37 cellular contexts compared by ENCODE assay signal in the genomic region with DNA sequence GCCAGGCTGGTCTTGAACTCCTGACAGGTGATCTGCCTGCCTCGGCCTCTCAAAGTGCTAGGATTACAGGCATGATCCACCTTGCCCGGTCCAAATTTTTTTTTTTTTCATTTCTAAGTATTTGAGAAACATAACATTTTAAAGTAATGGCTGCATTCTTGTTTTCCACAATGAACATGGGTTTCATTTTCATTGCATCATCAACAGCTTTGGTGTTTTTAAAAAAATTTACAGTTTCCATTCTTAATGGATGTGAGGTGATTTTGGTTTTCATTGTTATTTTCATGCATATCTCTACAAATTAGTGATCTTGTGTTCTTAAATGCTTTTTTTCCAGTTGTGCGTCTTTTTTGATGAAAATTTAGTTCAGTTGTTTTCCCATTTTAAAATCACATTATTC. TPM values are rescaled to one million over a fixed set of nuclear protein-coding genes. Genes with fewer than 3 reads are reported as not detected.
DNase-seq lines count a peak whose midpoint lies in the region; ATAC-seq, FAIRE-seq and TF ChIP-seq lines count a peak whose summit lies in the region.
"Had no signal": no experiment of that assay in that cellular context is flagged by ENCODE, and none has a peak within 500 bp of the region (broad histone marks: within the 10 kb centered on the region; RNA-seq: fewer than 3 reads in every experiment).

No MANE protein-coding gene starts in this region.

- peaks cover 81% of the 10 kb centered on the region for H3K36me3 Mint-ChIP-seq in endothelial cell (ENCODE audit: low read depth, unreplicated experiment)
- peaks cover 81% of the 10 kb centered on the region for H3K36me3 Mint-ChIP-seq in progenitor cell of endocrine pancreas (ENCODE audit: insufficient read depth)

- peaks cover 22% of the 10 kb centered on the region for H3K9me3 Mint-ChIP-seq in endothelial cell (ENCODE audit: unreplicated experiment)
- peaks cover 41% of the 10 kb centered on the region for H3K9me3 Mint-ChIP-seq in progenitor cell of endocrine pancreas (ENCODE audit: low read depth)

- peak overlapping the region; percentile 62 for H3K4me3 Mint-ChIP-seq in endothelial cell (ENCODE audit: unreplicated experiment)
- H3K4me3 Mint-ChIP-seq in progenitor cell of endocrine pancreas (ENCODE audit: low read depth), result no peak overlapping the region
- H3K4me3 Mint-ChIP-seq: B cell; CD14-positive monocyte; CD4-positive, alpha-beta memory T cell; CD4-positive, alpha-beta T cell; CD4-positive, CD25-positive, alpha-beta regulatory T cell; CD8-positive, alpha-beta memory T cell; CD8-positive, alpha-beta T cell had no signal

- H3K36me3 ChIP-seq in adipocyte (ENCODE audit: control insufficient read depth, insufficient read depth, low read length, severe bottlenecking) (peaks cover 86% of the 10 kb centered on the region), K562 (ENCODE audit: control insufficient read depth, insufficient read depth, low read length) (peaks cover 30% of the 10 kb centered on the region; the same call in 2 of the 3 replicates)

- no peaks in the 10 kb centered on the region for H3K27me3 ChIP-seq in adipocyte (replicated peaks; ENCODE audit: control insufficient read depth, insufficient read depth, low read length)
- H3K27me3 ChIP-seq in K562 (ENCODE audit: control insufficient read depth in 2 of 2, insufficient read depth in 2 of 2, low read length in 2 of 2), result no peaks in the 10 kb centered on the region
- H3K27me3 ChIP-seq: BE2C; BLaER1; BLaER1 treated with 17β-estradiol and CSF1 and Interleukin-3, amounts not matched to agents 10 nM and 100 nM had no signal

- CTCF ChIA-PET in K562 (lab: Yijun Ruan, JAX; ENCODE audit: low intra/inter-chr PET ratio), result no interaction called here

- H3K4me2 ChIP-seq in K562 (ENCODE audit: insufficient read depth, low read length), result no peak overlapping the region
- H3K4me2 ChIP-seq: A549; BLaER1; BLaER1 treated with 17β-estradiol and CSF1 and Interleukin-3, amounts not matched to agents 10 nM and 100 nM had no signal

- H3K9ac ChIP-seq in adipocyte (ENCODE audit: low read length) (no peak overlapping the region), K562 (ENCODE audit: insufficient read depth in 1 of 2, low read depth in 2 of 2, low read length in 2 of 2) (no peak overlapping the region)
- H3K9ac ChIP-seq: BLaER1; BLaER1 treated with 17β-estradiol and CSF1 and Interleukin-3, amounts not matched to agents 10 nM and 100 nM had no signal

- H3K79me2 ChIP-seq in K562 (ENCODE audit: control insufficient read depth, insufficient read depth, low read length), result no peaks in the 10 kb centered on the region

- peaks cover 94% of the 10 kb centered on the region for H3K9me3 ChIP-seq in adipocyte (ENCODE audit: control insufficient read depth, low read length)
- peaks cover 12% of the 10 kb centered on the region for H3K9me3 ChIP-seq in K562 (replicated peaks; ENCODE audit: control insufficient read depth, insufficient read depth, low read depth, low read length)
- H3K9me3 ChIP-seq: BE2C had no signal

- H2AFZ ChIP-seq in K562 (ENCODE audit: low read depth, low read length), result no peak overlapping the region

- no peaks in the 10 kb centered on the region for H3K9me1 ChIP-seq in K562 (ENCODE audit: control insufficient read depth, insufficient read depth, low read length)

- POLR2A ChIA-PET in K562 (lab: Yijun Ruan, JAX), result no interaction called here

- H3K4me1 Mint-ChIP-seq in endothelial cell (ENCODE audit: unreplicated experiment) (no peaks in the 10 kb centered on the region), progenitor cell of endocrine pancreas (ENCODE audit: low read depth) (no peaks in the 10 kb centered on the region)
- H3K4me1 Mint-ChIP-seq: B cell; CD14-positive monocyte; CD4-positive, alpha-beta memory T cell; CD4-positive, CD25-positive, alpha-beta regulatory T cell; CD8-positive, alpha-beta memory T cell had no signal

- no peak for TF ChIP-seq RAD21 in K562 (CRISPR knock-in tag; conservative IDR thresholded peaks at IDR 0.05 in 1 of 2, IDR thresholded peaks at IDR 0.05 in 1 of 2)

- no peak overlapping the region for H3K27ac Mint-ChIP-seq in endothelial cell (ENCODE audit: unreplicated experiment)
- peak overlapping the region; percentile 14 for H3K27ac Mint-ChIP-seq in progenitor cell of endocrine pancreas
- H3K27ac Mint-ChIP-seq: B cell; CD14-positive monocyte; CD4-positive, alpha-beta memory T cell; CD4-positive, alpha-beta T cell; CD4-positive, CD25-positive, alpha-beta regulatory T cell; CD8-positive, alpha-beta memory T cell; CD8-positive, alpha-beta T cell had no signal

- intact Hi-C loops in K562 (cut with micrococcal nuclease), result no loop called here
- intact Hi-C loops in head of caudate nucleus (cut with DNase I), result no loop called here

- no peak for TF ChIP-seq POLR2A in K562 (conservative IDR thresholded peaks at IDR 0.05)

- no peak for TF ChIP-seq EP300 in K562 (IDR thresholded peaks at IDR 0.05; ENCODE audit: low read length)

- H4K20me1 ChIP-seq in K562 (replicated peaks; ENCODE audit: control insufficient read depth, insufficient read depth, low read length), result no peaks in the 10 kb centered on the region
- H4K20me1 ChIP-seq: BLaER1; BLaER1 treated with 17β-estradiol and CSF1 and Interleukin-3, amounts not matched to agents 10 nM and 100 nM had no signal

- ATAC-seq in K562, result no peak
- ATAC-seq: A549; CD8-positive, alpha-beta T cell had no signal

- DNase-seq in adipocyte (ENCODE audit: low read depth) (no peak), K562 (ENCODE audit: extremely low read depth in 1 of 4, low spot score in 3 of 4) (no peak), endothelial cell (ENCODE audit: low spot score) (no peak), progenitor cell of endocrine pancreas (ENCODE audit: low spot score, unreplicated experiment) (no peak), NCI-H446 treated with DMSO at 0.1 percent for 48 hours (lab: John Stamatoyannopoulos, UW) (no peak), head of caudate nucleus (no peak)
- DNase-seq in effector CD4-positive, alpha-beta T cell, result no peak
- DNase-seq in stimulated activated CD8-positive, alpha-beta memory T cell treated with anti-CD3 and anti-CD28 coated beads, Interleukin-4, amount 100 ng/mL, for 48 hours, result no peak
- DNase-seq: 8988T; ACHN; AML-193; BE2C; C1 segment of cervical spinal cord; Caco-2; Calu3; CD4-positive, alpha-beta memory T cell; CD4-positive, alpha-beta T cell; CD4-positive, CD25-positive, alpha-beta regulatory T cell; CD8-positive, alpha-beta memory T cell; CD8-positive, alpha-beta T cell; COR-L47; DMS 273 treated with DMSO at 0.1 percent for 48 hours; DMS153; DMS53; DMS79; DMS79 treated with DMSO at 0.1 percent for 48 hours; DND-41; EL had no signal

- no peaks in the 10 kb centered on the region for H3K4me1 ChIP-seq in adipocyte (ENCODE audit: control insufficient read depth, insufficient read depth, low read length)
- no peaks in the 10 kb centered on the region; a peak in 1 of 5 replicates for H3K4me1 ChIP-seq in K562 (replicated peaks in 1 of 2; ENCODE audit: control insufficient read depth in 2 of 2, insufficient read depth in 2 of 2, low read length in 2 of 2)
- H3K4me1 ChIP-seq: A549; BE2C; BLaER1; BLaER1 treated with 17β-estradiol and CSF1 and Interleukin-3, amounts not matched to agents 10 nM and 100 nM; Caco-2 had no signal

- BruUV-seq in K562 (replicated peaks; lab: Mats Ljungman, UMichigan), result no TSS peak

- H3K27ac ChIP-seq in K562 (ENCODE audit: extremely low read depth, low read depth, low read length), result no peak overlapping the region
- H3K27ac ChIP-seq: 22Rv1; A549; BLaER1; BLaER1 treated with 17β-estradiol and CSF1 and Interleukin-3, amounts not matched to agents 10 nM and 100 nM; C4-2B had no signal

- in situ Hi-C loops in K562 (cut with MboI), result no loop called here

- H3K4me3 ChIP-seq in adipocyte (ENCODE audit: low read length), result peak overlapping the region; percentile 48
- H3K4me3 ChIP-seq in K562, result no peak overlapping the region
- H3K4me3 ChIP-seq: A549; BLaER1; BLaER1 treated with 17β-estradiol and CSF1 and Interleukin-3, amounts not matched to agents 10 nM and 100 nM had no signal

- 100% methylated on average over 3 of the region's 3 CpGs for WGBS in K562 (ENCODE audit: insufficient coverage, low coverage, missing lambda C conversion rate)

- no peaks in the 10 kb centered on the region for H3K27me3 Mint-ChIP-seq in endothelial cell (ENCODE audit: unreplicated experiment)
- H3K27me3 Mint-ChIP-seq in progenitor cell of endocrine pancreas, result no peaks in the 10 kb centered on the region
- H3K27me3 Mint-ChIP-seq: B cell; CD4-positive, alpha-beta memory T cell; CD4-positive, alpha-beta T cell; CD4-positive, CD25-positive, alpha-beta regulatory T cell; CD8-positive, alpha-beta memory T cell had no signal

- TF ChIP-seq CTCF in K562 (IDR thresholded peaks at IDR 0.05 in 2 of 3, conservative IDR thresholded peaks at IDR 0.05 in 1 of 3; ENCODE audit: insufficient read depth in 2 of 3, low read depth in 1 of 3, low read length in 3 of 3) (no peak), endothelial cell (IDR thresholded peaks at IDR 0.05; ENCODE audit: unreplicated experiment) (no peak), progenitor cell of endocrine pancreas (IDR thresholded peaks at IDR 0.05; ENCODE audit: unreplicated experiment) (no peak)

- FAIRE-seq in K562 (lab: Jason Lieb, UNC), result no peak
- FAIRE-seq: A204.1, A549, D721Med had no signal

TF ChIP-seq in K562, 482 proteins besides CTCF, POLR2A, EP300 and RAD21 (continues in another document):
- TF ChIP-seq TRIM24 (IDR thresholded peaks at IDR 0.05) (peak; percentile 58 to 81; a peak in 2 of 4 replicates), HCFC1 (IDR thresholded peaks at IDR 0.05; ENCODE audit: low read depth, low read length) (no peak), ZNF239 (CRISPR knock-in tag; IDR thresholded peaks at IDR 0.05) (no peak)

RNA-seq across cellular contexts. Expression of gene ZNF429, which starts 27.5 kb away (rescaled TPM):
- total RNA-seq in K562 (2011; cell fraction: chromatin; rRNA removed; ENCODE audit: low replicate concordance), result 24.0 and 29.1 TPM in 2 replicates
- total RNA-seq in K562 (2011; cell fraction: nucleolus; rRNA removed), result 29.0 and 42.2 TPM in 2 replicates
- 33.7 and 35.3 TPM in 2 replicates for total RNA-seq in K562 (2011; cell fraction: nucleoplasm; rRNA removed)
- total RNA-seq in K562 (2014; rRNA removed), result 10.5 and 11.4 TPM in 2 replicates
- 15.1 and 18.1 TPM in 2 replicates for total RNA-seq in K562 (2014; rRNA removed; fragmentation: Illumina TruSeq; extraction: Trizol)
- total RNA-seq in K562 (2015; rRNA removed; fragmentation: Illumina TruSeq; extraction: Trizol), result 16.3 and 16.6 TPM in 2 replicates
- 11.4 and 12.3 TPM in 2 replicates for total RNA-seq in K562 (2021)
- 13.8 and 17.1 TPM in 2 replicates for polyA plus RNA-seq in K562 (2011; rRNA removed)
- 21.8 and 24.0 TPM in 2 replicates for polyA plus RNA-seq in K562 (2011; cell fraction: cytosol; rRNA removed)
- polyA plus RNA-seq in K562 (2011; cell fraction: nucleus; rRNA removed), result 15.4 and 17.2 TPM in 2 replicates
- polyA plus RNA-seq in K562 (2012), result 9.6 and 15.7 TPM in 2 replicates
- 17.1 and 18.4 TPM in 2 replicates for polyA plus RNA-seq in K562 (2014; fragmentation: Illumina TruSeq; extraction: Trizol)
- polyA plus RNA-seq in K562 (2014; fragmentation: Nextera tagmentation; extraction: Ambion mirVana), result 10 to 100 TPM; 16.5 to 24.5 TPM
- polyA plus RNA-seq in K562 (2014; rRNA removed), result 14.9 and 21.2 TPM in 2 replicates
- polyA minus RNA-seq in K562 (2011; rRNA and poly(A)+ RNA removed), result 16.3 and 26.6 TPM in 2 replicates
- polyA minus RNA-seq in K562 (2011; cell fraction: cytosol; rRNA and poly(A)+ RNA removed), result 8.4 and 13.1 TPM in 2 replicates
- 18.8 and 34.4 TPM in 2 replicates for polyA minus RNA-seq in K562 (2011; cell fraction: nucleus; rRNA and poly(A)+ RNA removed)
- 14.1 TPM for total RNA-seq in endothelial cell (ENCODE audit: unreplicated experiment)
- total RNA-seq in progenitor cell of endocrine pancreas, result 29.7 and 31.7 TPM in 2 replicates
- polyA plus RNA-seq: A549 had no signal
